ENCODE assay signal across 16 cellular contexts in the genomic region with DNA sequence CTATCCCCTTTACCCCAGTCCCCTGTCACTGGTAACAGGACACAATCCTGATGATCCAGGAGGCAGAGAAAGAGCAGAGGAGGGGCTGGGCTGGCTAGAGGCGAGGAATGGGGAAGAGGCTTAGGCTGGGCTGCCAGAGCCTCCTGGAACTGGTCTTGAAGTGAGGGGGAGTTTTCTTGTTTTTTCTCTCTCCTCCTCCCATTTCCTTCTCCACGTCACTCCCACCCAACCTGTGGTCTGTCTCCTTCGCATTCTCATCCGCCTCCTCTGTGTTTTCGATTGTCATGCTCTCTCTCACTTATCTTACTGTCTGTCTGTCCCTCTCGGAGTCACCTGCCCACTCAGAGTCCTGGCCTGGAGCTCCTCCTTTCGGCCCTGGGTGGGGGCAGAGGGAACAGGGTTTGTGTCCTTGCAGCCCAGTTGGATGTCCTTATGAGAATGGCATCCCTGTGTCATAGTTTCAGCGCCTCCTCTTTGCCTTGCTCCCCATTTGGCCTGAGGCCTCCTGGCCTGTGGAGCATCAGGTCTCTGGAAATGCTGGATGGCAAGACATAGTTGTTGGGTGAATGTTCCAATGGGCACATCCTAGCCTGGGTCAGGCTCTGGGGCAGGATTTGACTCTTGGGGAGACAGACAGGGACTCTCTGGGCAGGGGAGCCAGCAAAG. TPM values are rescaled to one million over a fixed set of nuclear protein-coding genes. Genes with fewer than 3 reads are reported as not detected.
A peak's percentile ranks its signal among the peaks of the same experiment; 100 is the strongest.
DNase-seq lines count a peak whose midpoint lies in the region; ATAC-seq and TF ChIP-seq lines count a peak whose summit lies in the region.
"Had no signal": no experiment of that assay in that cellular context is flagged by ENCODE, and none has a peak within 500 bp of the region (broad histone marks: within the 10 kb centered on the region; RNA-seq: fewer than 3 reads in every experiment).

No MANE protein-coding gene starts in this region.

- no peak overlapping the region for H3K9ac ChIP-seq in IMR-90 (ENCODE audit: low read depth, low read length)

- H4K20me1 ChIP-seq in IMR-90 (ENCODE audit: insufficient read depth, low read length) = no peaks in the 10 kb centered on the region

- TF ChIP-seq POLR2A in IMR-90 (IDR thresholded peaks at IDR 0.05; ENCODE audit: low read depth, low read length) (no peak), lower leg skin (IDR thresholded peaks at IDR 0.05) (no peak)

- H3K27ac ChIP-seq in IMR-90 (ENCODE audit: insufficient read depth, low read length) = no peak overlapping the region
- H3K27ac ChIP-seq: SK-N-MC had no signal

- no peak overlapping the region for H2AK9ac ChIP-seq in IMR-90 (replicated peaks; ENCODE audit: low read depth, low read length, poor library complexity)

- H2BK120ac ChIP-seq in IMR-90 (ENCODE audit: low read depth, low read length) = peak overlapping the region; percentile 81

- peak overlapping the region; percentile 99 for H4K91ac ChIP-seq in IMR-90 (ENCODE audit: insufficient read depth, low read depth, low read length)

- dilution Hi-C loops in IMR-90 (cut with HindIII; ENCODE audit: low sequenced_read_pairs, unreplicated experiment) = no loop called here

- no peak for TF ChIP-seq RAD21 in IMR-90 (IDR thresholded peaks at IDR 0.05; ENCODE audit: low read length)

- H4K8ac ChIP-seq in IMR-90 (ENCODE audit: low read depth in 2 of 2, low read length in 2 of 2) = peak overlapping the region; percentile 14 to 73; a peak in 2 of 4 replicates

- H3K79me1 ChIP-seq in IMR-90 (ENCODE audit: low read depth in 1 of 2, low read length in 2 of 2) = peaks cover 0 to 18% of the 10 kb centered on the region in 2 experiments; a peak in 2 of 4 replicates

- no peak overlapping the region; the same call in 1 of the 2 replicates for H3K14ac ChIP-seq in IMR-90 (replicated peaks; ENCODE audit: low read depth, low read length)

- H3K4me1 ChIP-seq in IMR-90 (ENCODE audit: control insufficient read depth, insufficient read depth, low read length) = peaks cover 47% of the 10 kb centered on the region

- no peak overlapping the region for H3K4me2 ChIP-seq in IMR-90 (ENCODE audit: low read depth, low read length)

- H3K18ac ChIP-seq in IMR-90 (ENCODE audit: low read depth, low read length) = 0 out of 2 replicates have a peak overlapping the region, but pooled peaks have one; percentile 41

- H3K56ac ChIP-seq in IMR-90 (ENCODE audit: extremely low read depth, insufficient read depth, low read length) = no peak overlapping the region

- WGBS in IMR-90 (ENCODE audit: extremely low coverage in 2 of 2, insufficient read length in 1 of 2), 2 experiments = 100% methylated on average over 3 of the region's 8 CpGs; no CpG with 5 or more reads in 1 of the 2 experiments
- WGBS in lower leg skin, 2 donors = 70 to 79% methylated on average over 8 of the region's 8 CpGs

- in situ Hi-C loops in IMR-90 (cut with MboI; ENCODE audit: low sequenced_read_pairs) = no loop called here

- POLR2A ChIA-PET in IMR-90 (lab: Charles Lee; ENCODE audit: unreplicated experiment) = no interaction called here

- BruUV-seq in IMR-90 (replicated peaks; lab: Mats Ljungman, UMichigan) = no TSS peak

- intact Hi-C loops in IMR-90 (cut with micrococcal nuclease) (no loop called here), lower leg skin (cut with DNase I; ENCODE audit: low total_unique reads) (no loop called here)

- peak overlapping the region; percentile 99 for H3K4ac ChIP-seq in IMR-90 (ENCODE audit: low read depth, low read length)

- CTCF ChIA-PET in IMR-90 (lab: Yijun Ruan, JAX) = no interaction called here

- H3K9me3 ChIP-seq in IMR-90 (ENCODE audit: control insufficient read depth, insufficient read depth, low read length) = no peaks in the 10 kb centered on the region

- no peaks in the 10 kb centered on the region for H3K36me3 ChIP-seq in IMR-90 (ENCODE audit: control insufficient read depth, insufficient read depth, low read length)
- H3K36me3 ChIP-seq: cardiac muscle cell had no signal

- H3K23ac ChIP-seq in IMR-90 (ENCODE audit: low read depth, low read length) = no peak overlapping the region

- peak overlapping the region; percentile 94 for H2BK15ac ChIP-seq in IMR-90 (ENCODE audit: low read depth, low read length)

- peak overlapping the region; percentile 100 for H2BK20ac ChIP-seq in IMR-90 (ENCODE audit: low read depth, low read length)

- H2BK5ac ChIP-seq in IMR-90 (ENCODE audit: low read depth, low read length, poor library complexity, severe bottlenecking) = no peak overlapping the region

- H3K9me1 ChIP-seq in IMR-90 (ENCODE audit: insufficient read depth, low read length) = peaks cover 37% of the 10 kb centered on the region

- TF ChIP-seq CTCF in IMR-90 (conservative IDR thresholded peaks at IDR 0.05; ENCODE audit: low read depth, low read length) (no peak), lower leg skin (IDR thresholded peaks at IDR 0.05) (no peak)

- DNase-seq in A172 (ENCODE audit: low spot score) (peak; percentile 81), IMR-90 (peak; percentile 17), UCSD-AML1 (lab: John Stamatoyannopoulos, UW; ENCODE audit: unreplicated experiment) (peak; percentile 58), kidney glomerular epithelial cell (lab: John Stamatoyannopoulos, UW) (peak; percentile 85), lower leg skin (ENCODE audit: low spot score in 2 of 2) (no peak)
- DNase-seq in activated T-cell treated with anti-CD3 and anti-CD28 coated beads, Interleukin-2, amount 50 U/mL, for 48 hours = no peak
- DNase-seq: activated CD4-positive, alpha-beta T cell treated with anti-CD3 and anti-CD28 coated beads, Interleukin-2, amount 50 U/mL, for 4 hours; activated gamma-delta T cell; NCI-H1436; NCI-H748 treated with DMSO at 0.1 percent for 48 hours; nucleus accumbens had no signal

- H3K4me3 ChIP-seq in IMR-90 (ENCODE audit: insufficient read depth, low read depth, low read length) = no peak overlapping the region
- H3K4me3 ChIP-seq in lower leg skin (ENCODE audit: low read depth, poor library complexity, severe bottlenecking) = no peak overlapping the region
- H3K4me3 ChIP-seq: cardiac muscle cell, lung, SK-N-MC had no signal

- ATAC-seq in IMR-90 (ENCODE audit: low read depth) (no peak), GM21723 (IDR thresholded peaks at IDR 0.05; ENCODE audit: unreplicated experiment) (no peak), HG02840 (IDR thresholded peaks at IDR 0.05; ENCODE audit: low FRiP score, unreplicated experiment) (no peak)

- no peak overlapping the region for H2AFZ ChIP-seq in IMR-90 (replicated peaks; ENCODE audit: low read length, poor library complexity)

- no peaks in the 10 kb centered on the region for H3K27me3 ChIP-seq in IMR-90 (ENCODE audit: control insufficient read depth, insufficient read depth, low read length)

- peak overlapping the region; percentile 19; the same call in 1 of the 2 replicates for H4K5ac ChIP-seq in IMR-90 (ENCODE audit: low read depth, low read length)

- H2AK5ac ChIP-seq in IMR-90 (ENCODE audit: low read depth, low read length) = peak overlapping the region; percentile 87

TF ChIP-seq in IMR-90, 13 proteins besides CTCF, POLR2A, EP300 and RAD21:
- no peak for TF ChIP-seq MAFK (IDR thresholded peaks at IDR 0.05; ENCODE audit: low read depth, low read length)
- TF ChIP-seq CEBPB (IDR thresholded peaks at IDR 0.05; ENCODE audit: low read depth, low read length) = no peak
- TF ChIP-seq RCOR1 (IDR thresholded peaks at IDR 0.05; ENCODE audit: insufficient replicate concordance, low read length) = no peak
- TF ChIP-seq MXI1 (IDR thresholded peaks at IDR 0.05; ENCODE audit: borderline replicate concordance, low read depth, low read length) = no peak
- TF ChIP-seq, protein P1, sequence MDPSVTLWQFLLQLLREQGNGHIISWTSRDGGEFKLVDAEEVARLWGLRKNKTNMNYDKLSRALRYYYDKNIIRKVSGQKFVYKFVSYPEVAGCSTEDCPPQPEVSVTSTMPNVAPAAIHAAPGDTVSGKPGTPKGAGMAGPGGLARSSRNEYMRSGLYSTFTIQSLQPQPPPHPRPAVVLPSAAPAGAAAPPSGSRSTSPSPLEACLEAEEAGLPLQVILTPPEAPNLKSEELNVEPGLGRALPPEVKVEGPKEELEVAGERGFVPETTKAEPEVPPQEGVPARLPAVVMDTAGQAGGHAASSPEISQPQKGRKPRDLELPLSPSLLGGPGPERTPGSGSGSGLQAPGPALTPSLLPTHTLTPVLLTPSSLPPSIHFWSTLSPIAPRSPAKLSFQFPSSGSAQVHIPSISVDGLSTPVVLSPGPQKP (IDR thresholded peaks at IDR 0.05; ENCODE audit: borderline replicate concordance, low read depth, low read length) = no peak
- TF ChIP-seq BHLHE40 (IDR thresholded peaks at IDR 0.05; ENCODE audit: low read depth, low read length) = no peak
- no peak for TF ChIP-seq MAZ (IDR thresholded peaks at IDR 0.05; ENCODE audit: borderline replicate concordance, low read depth, low read length)
- no peak for TF ChIP-seq NFE2L2 (IDR thresholded peaks at IDR 0.05; ENCODE audit: low read depth, low read length)
- no peak for TF ChIP-seq CHD1 (IDR thresholded peaks at IDR 0.05; ENCODE audit: low read depth, low read length)
- TF ChIP-seq, protein P2, sequence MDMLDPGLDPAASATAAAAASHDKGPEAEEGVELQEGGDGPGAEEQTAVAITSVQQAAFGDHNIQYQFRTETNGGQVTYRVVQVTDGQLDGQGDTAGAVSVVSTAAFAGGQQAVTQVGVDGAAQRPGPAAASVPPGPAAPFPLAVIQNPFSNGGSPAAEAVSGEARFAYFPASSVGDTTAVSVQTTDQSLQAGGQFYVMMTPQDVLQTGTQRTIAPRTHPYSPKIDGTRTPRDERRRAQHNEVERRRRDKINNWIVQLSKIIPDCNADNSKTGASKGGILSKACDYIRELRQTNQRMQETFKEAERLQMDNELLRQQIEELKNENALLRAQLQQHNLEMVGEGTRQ (IDR thresholded peaks at IDR 0.05; ENCODE audit: low read depth, low read length) = no peak
- no peak for TF ChIP-seq FOS (IDR thresholded peaks at IDR 0.05; ENCODE audit: low read depth, low read length)
- TF ChIP-seq RFX5 (IDR thresholded peaks at IDR 0.05; ENCODE audit: low read depth, low read length) = no peak
- no peak for TF ChIP-seq SMC3 (IDR thresholded peaks at IDR 0.05; ENCODE audit: low read depth, low read length)
TF ChIP-seq in IMR-90: peak in this region for 0.

RNA-seq across cellular contexts. Expression of a gene that starts 3.4 kb away (rescaled TPM):
- total RNA-seq in A172 (2014; rRNA removed; shearing (Covaris generic)) = 65.2 and 75.2 TPM in 2 replicates
- total RNA-seq in IMR-90 (2012; rRNA removed) = 0.54 and 0.56 TPM in 2 replicates
- 3.4 TPM in 2 replicates for polyA plus RNA-seq in IMR-90 (2012; rRNA removed)
- polyA plus RNA-seq in IMR-90 (2012; cell fraction: cytosol; rRNA removed) = 1.2 and 2.4 TPM in 2 replicates
- 14.7 and 18.0 TPM in 2 replicates for polyA plus RNA-seq in IMR-90 (2012; cell fraction: nucleus; rRNA removed; ENCODE audit: low replicate concordance)
- 100 to 1,000 TPM; 269 to 349 (median 275) TPM for total RNA-seq in lower leg skin
- total RNA-seq: cardiac muscle cell had no signal
- polyA plus RNA-seq: cardiac muscle cell had no signal

RNA-seq across cellular contexts. Expression of a gene that starts 37.8 kb away (rescaled TPM):
- total RNA-seq in A172 (2014; rRNA removed; shearing (Covaris generic)) = 13.8 and 16.1 TPM in 2 replicates
- total RNA-seq in IMR-90 (2012; rRNA removed) (0.54 and 1.4 TPM in 2 replicates), lower leg skin (100 to 1,000 TPM in 2 of 4 donors, 10 to 100 TPM in 2; 28.2 to 206 (median 125) TPM)
- polyA plus RNA-seq in IMR-90 (2012; rRNA removed) = 1.4 and 1.7 TPM in 2 replicates
- 2.5 and 3.4 TPM in 2 replicates for polyA plus RNA-seq in IMR-90 (2012; cell fraction: cytosol; rRNA removed)
- 0.60 and 1.7 TPM in 2 replicates for polyA plus RNA-seq in IMR-90 (2012; cell fraction: nucleus; rRNA removed; ENCODE audit: low replicate concordance)

Comparison
In these comparisons a context has a peak if more than half of its experiments do, and no peak if none do; other contexts are left out.
1. DNase-seq: peak in A172 (single experiment), IMR-90 (single experiment), UCSD-AML1 (single experiment) and kidney glomerular epithelial cell (single experiment); none in lower leg skin (0 of 2) and activated T-cell treated with anti-CD3 and anti-CD28 coated beads, Interleukin-2, amount 50 U/mL, for 48 hours (0 of 2).
2. RNA of a gene that starts 3.4 kb away (total RNA-seq): 269 to 349 TPM in lower leg skin and 65.2 to 75.2 TPM in A172; 0.54 to 0.56 TPM in IMR-90; every median in the first group is over 10 times any median in the second.